In the genomic region with DNA sequence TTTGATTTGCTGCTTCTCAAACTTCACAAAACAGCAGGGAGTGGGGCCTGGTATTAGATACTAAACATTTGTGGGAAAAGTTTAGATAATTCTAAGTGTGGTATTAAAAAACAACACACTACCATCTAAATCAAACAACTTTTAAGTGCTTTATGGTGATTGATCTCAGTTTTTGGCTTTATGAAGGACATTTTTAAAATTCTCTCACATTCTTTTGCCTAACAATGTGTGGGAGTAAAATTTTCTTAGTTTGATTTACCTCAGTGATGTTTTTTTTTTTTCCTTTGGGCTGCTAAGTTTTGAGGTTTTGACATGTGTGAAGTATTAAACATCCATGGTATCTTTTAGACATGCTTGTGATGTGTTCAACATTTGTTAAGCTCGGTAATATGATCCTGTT, we compare ENCODE assay signal across 22 cellular contexts.
DNase-seq lines count a peak whose midpoint lies in the region; TF ChIP-seq lines count a peak whose summit lies in the region.
"Had no signal": no experiment of that assay in that cellular context is flagged by ENCODE, and none has a peak within 500 bp of the region (broad histone marks: within the 10 kb centered on the region; RNA-seq: fewer than 3 reads in every experiment).

No MANE protein-coding gene starts in this region.

- H3K9me3 Mint-ChIP-seq in endothelial cell (ENCODE audit: unreplicated experiment), result no peaks in the 10 kb centered on the region
- H3K9me3 Mint-ChIP-seq in mesothelial cell of epicardium, result no peaks in the 10 kb centered on the region
- H3K9me3 Mint-ChIP-seq: activated naive CD4-positive, alpha-beta T cell treated with anti-CD3 and anti-CD28 coated beads, Interleukin-2, amount 10 ng/mL, durations not matched to agents 7 days and 5 days; activated T-cell treated with anti-CD3 and anti-CD28 coated beads, Interleukin-2, amount 50 U/mL, for 72 hours; CD4-positive, alpha-beta T cell; HFFc6; stimulated activated naive B cell treated with anti-CD40 and anti-IgM and Interleukin-4, amounts not matched to agents 10 μg/mL and 1 μg/mL and 100 μg/mL, for 72 hours had no signal

- no peaks in the 10 kb centered on the region for H3K27me3 ChIP-seq in SJCRH30
- H3K27me3 ChIP-seq in thyroid gland, result no peaks in the 10 kb centered on the region
- no peaks in the 10 kb centered on the region for H3K27me3 ChIP-seq in WERI-Rb-1 (ENCODE audit: insufficient read depth, low read depth, severe bottlenecking)
- H3K27me3 ChIP-seq: esophagus squamous epithelium had no signal

- peaks cover 31% of the 10 kb centered on the region for H3K4me1 Mint-ChIP-seq in endothelial cell (ENCODE audit: unreplicated experiment)
- peaks cover 81% of the 10 kb centered on the region for H3K4me1 Mint-ChIP-seq in mesothelial cell of epicardium
- H3K4me1 Mint-ChIP-seq: activated naive CD4-positive, alpha-beta T cell treated with anti-CD3 and anti-CD28 coated beads, Interleukin-2, amount 10 ng/mL, durations not matched to agents 7 days and 5 days; stimulated activated naive B cell treated with anti-CD40 and anti-IgM and Interleukin-4, amounts not matched to agents 10 μg/mL and 1 μg/mL and 100 μg/mL, for 72 hours had no signal

- H3K27ac Mint-ChIP-seq in endothelial cell (ENCODE audit: unreplicated experiment), result peak overlapping the region; percentile 24
- H3K27ac Mint-ChIP-seq in mesothelial cell of epicardium, result peak overlapping the region; percentile 89
- H3K27ac Mint-ChIP-seq: activated naive CD4-positive, alpha-beta T cell treated with anti-CD3 and anti-CD28 coated beads, Interleukin-2, amount 10 ng/mL, durations not matched to agents 7 days and 5 days; activated T-cell treated with anti-CD3 and anti-CD28 coated beads, Interleukin-2, amount 50 U/mL, for 72 hours; CD4-positive, alpha-beta T cell; HFFc6; stimulated activated naive B cell treated with anti-CD40 and anti-IgM and Interleukin-4, amounts not matched to agents 10 μg/mL and 1 μg/mL and 100 μg/mL, for 72 hours had no signal

- H3K4me1 ChIP-seq in SJCRH30 (peaks cover 44% of the 10 kb centered on the region), thyroid gland (peaks cover 7 to 18% of the 10 kb centered on the region in 2 donors)

- intact Hi-C loops in thyroid gland (cut with DNase I), result no loop called here

- peak overlapping the region; percentile 82 for H3K4me3 Mint-ChIP-seq in endothelial cell (ENCODE audit: unreplicated experiment)
- peak overlapping the region; percentile 77 for H3K4me3 Mint-ChIP-seq in mesothelial cell of epicardium
- H3K4me3 Mint-ChIP-seq: activated naive CD4-positive, alpha-beta T cell treated with anti-CD3 and anti-CD28 coated beads, Interleukin-2, amount 10 ng/mL, durations not matched to agents 7 days and 5 days; activated T-cell treated with anti-CD3 and anti-CD28 coated beads, Interleukin-2, amount 50 U/mL, for 72 hours; CD4-positive, alpha-beta T cell; HFFc6; stimulated activated naive B cell treated with anti-CD40 and anti-IgM and Interleukin-4, amounts not matched to agents 10 μg/mL and 1 μg/mL and 100 μg/mL, for 72 hours had no signal

- no peaks in the 10 kb centered on the region for H3K27me3 Mint-ChIP-seq in endothelial cell (ENCODE audit: unreplicated experiment)
- H3K27me3 Mint-ChIP-seq in mesothelial cell of epicardium (ENCODE audit: low read depth), result no peaks in the 10 kb centered on the region
- H3K27me3 Mint-ChIP-seq: activated naive CD4-positive, alpha-beta T cell treated with anti-CD3 and anti-CD28 coated beads, Interleukin-2, amount 10 ng/mL, durations not matched to agents 7 days and 5 days; CD4-positive, alpha-beta T cell; stimulated activated naive B cell treated with anti-CD40 and anti-IgM and Interleukin-4, amounts not matched to agents 10 μg/mL and 1 μg/mL and 100 μg/mL, for 72 hours had no signal

- TF ChIP-seq POLR2A in thyroid gland (IDR thresholded peaks at IDR 0.05), result no peak

- H3K36me3 Mint-ChIP-seq in endothelial cell (ENCODE audit: low read depth, unreplicated experiment), result no peaks in the 10 kb centered on the region
- H3K36me3 Mint-ChIP-seq in mesothelial cell of epicardium, result no peaks in the 10 kb centered on the region
- H3K36me3 Mint-ChIP-seq: activated naive CD4-positive, alpha-beta T cell treated with anti-CD3 and anti-CD28 coated beads, Interleukin-2, amount 10 ng/mL, durations not matched to agents 7 days and 5 days; stimulated activated naive B cell treated with anti-CD40 and anti-IgM and Interleukin-4, amounts not matched to agents 10 μg/mL and 1 μg/mL and 100 μg/mL, for 72 hours had no signal

- TF ChIP-seq CTCF in endothelial cell (IDR thresholded peaks at IDR 0.05; ENCODE audit: unreplicated experiment), result no peak
- TF ChIP-seq CTCF in mesothelial cell of epicardium (IDR thresholded peaks at IDR 0.05; ENCODE audit: unreplicated experiment), result no peak
- TF ChIP-seq CTCF in thyroid gland (IDR thresholded peaks at IDR 0.05), result no peak
- no peak for TF ChIP-seq CTCF in WERI-Rb-1 (IDR thresholded peaks at IDR 0.05; ENCODE audit: low read depth, low read length)

- peak overlapping the region; percentile 60 for H3K4me3 ChIP-seq in SJCRH30
- no peak overlapping the region for H3K4me3 ChIP-seq in thyroid gland (replicated peaks in 1 of 3)
- H3K4me3 ChIP-seq in WERI-Rb-1 (ENCODE audit: low read depth, low read length), result no peak overlapping the region
- H3K4me3 ChIP-seq: esophagus squamous epithelium, prostate gland, thoracic aorta had no signal

- H3K27ac ChIP-seq in SJCRH30 (peak overlapping the region; percentile 44; the same call in 1 of the 2 replicates), thyroid gland (peak overlapping the region in 2 of 3 donors; percentile 21), WERI-Rb-1 (no peak overlapping the region)
- H3K27ac ChIP-seq: esophagus squamous epithelium, prostate gland, thoracic aorta had no signal

- H3K36me3 ChIP-seq in SJCRH30 (peaks cover 9% of the 10 kb centered on the region), thyroid gland (no peaks in the 10 kb centered on the region), WERI-Rb-1 (no peaks in the 10 kb centered on the region)
- H3K36me3 ChIP-seq: esophagus squamous epithelium, prostate gland, thoracic aorta had no signal

- DNase-seq in SJCRH30 (no peak), endothelial cell (ENCODE audit: low spot score) (no peak), mesothelial cell of epicardium (ENCODE audit: low spot score in 2 of 2, unreplicated experiment in 2 of 2) (no peak), thyroid gland (no peak), SIG-M5 treated with dmso at 0.1 percent for 504 hours (lab: John Stamatoyannopoulos, UW; ENCODE audit: unreplicated experiment) (no peak), WERI-Rb-1 (no peak), NCI-H226 (no peak)
- DNase-seq: activated CD4-positive, alpha-beta T cell treated with anti-CD3 and anti-CD28 coated beads for 4 hours; activated naive CD4-positive, alpha-beta T cell treated with anti-CD3 and anti-CD28 coated beads, Interleukin-2, amount 10 ng/mL, durations not matched to agents 7 days and 5 days; activated T-cell treated with anti-CD3 and anti-CD28 coated beads, Interleukin-2, amount 50 U/mL, for 72 hours; aorta; CD4-positive, alpha-beta T cell; cerebellar nuclear complex; DMS79; effector CD8-positive, alpha-beta T cell; esophagus squamous epithelium; HFFc6; KG1; NCI-H748 treated with DMSO at 0.1 percent for 48 hours; stimulated activated naive B cell treated with anti-CD40 and anti-IgM and Interleukin-4, amounts not matched to agents 10 μg/mL and 1 μg/mL and 100 μg/mL, for 72 hours had no signal

- 68 to 92% methylated on average over 1 of the region's 1 CpG for WGBS in thyroid gland, 2 donors

- H3K9me3 ChIP-seq in SJCRH30 (replicated peaks) (no peaks in the 10 kb centered on the region), thyroid gland (no peaks in the 10 kb centered on the region), WERI-Rb-1 (ENCODE audit: severe bottlenecking) (no peaks in the 10 kb centered on the region)
- H3K9me3 ChIP-seq: esophagus squamous epithelium, prostate gland, thoracic aorta had no signal
